Comparison of ENCODE assay signal across 9 cellular contexts in genomic region chr9:15642369-15642962, GRCh38.
DNase-seq lines count a peak whose midpoint lies in the region; ATAC-seq, FAIRE-seq and TF ChIP-seq lines count a peak whose summit lies in the region.
"Had no signal": no experiment of that assay in that cellular context is flagged by ENCODE, and none has a peak within 500 bp of the region (broad histone marks: within the 10 kb centered on the region; RNA-seq: fewer than 3 reads in every experiment).

No MANE protein-coding gene starts in this region.

- FAIRE-seq in GM18507 (lab: Jason Lieb, UNC), result peak; percentile 78

- H3K9me3 Mint-ChIP-seq in activated CD4-positive, alpha-beta T cell treated with anti-CD3 and anti-CD28 coated beads for 36 hours (ENCODE audit: low read depth), result no peaks in the 10 kb centered on the region

- H3K4me3 ChIP-seq in AG04450 (ENCODE audit: low read depth, low read length) (no peak overlapping the region), left lung (no peak overlapping the region)

- CTCF ChIA-PET in AG04450 (lab: Charles Lee), result interaction anchor here (1.0 to 1.7 kb wide), 3 partner anchors 10 to 36 kb away, joined by 4 to 5 read pairs (median 4); no protein-coding TSS in a partner anchor
- CTCF ChIA-PET in activated CD4-positive, alpha-beta T cell treated with anti-CD3 and anti-CD28 coated beads for 36 hours (lab: Charles Lee), result interaction anchor here (0.7 to 1.9 kb wide), 2 partner anchors 35 to 1283 kb away, joined by 3 to 6 read pairs; no protein-coding TSS in a partner anchor

- H3K27me3 ChIP-seq in AG04450 (ENCODE audit: control insufficient read depth, insufficient read depth, low read length) (no peaks in the 10 kb centered on the region), left lung (no peaks in the 10 kb centered on the region)

- H3K9me3 ChIP-seq in AG04450 (ENCODE audit: control insufficient read depth, insufficient read depth, low read length) (peaks cover 5% of the 10 kb centered on the region; the same call in 1 of the 2 replicates), left lung (no peaks in the 10 kb centered on the region)

- DNase-seq in AG04450 (ENCODE audit: low read depth, low spot score) (peak; percentile 13), GM18507 (ENCODE audit: extremely low spot score, insufficient read length, low read depth) (peak; percentile 14), NCI-H2171 (lab: John Stamatoyannopoulos, UW) (peak; percentile 44), astrocyte of the hippocampus (ENCODE audit: low read depth, low spot score) (peak; percentile 55), left lung (no peak)
- DNase-seq in activated CD4-positive, alpha-beta T cell treated with anti-CD3 and anti-CD28 coated beads for 36 hours, result no peak

- no peaks in the 10 kb centered on the region for H3K36me3 Mint-ChIP-seq in activated CD4-positive, alpha-beta T cell treated with anti-CD3 and anti-CD28 coated beads for 36 hours (ENCODE audit: low read depth)

- no peaks in the 10 kb centered on the region for H3K36me3 ChIP-seq in left lung

- peaks cover 3% of the 10 kb centered on the region for H3K27me3 Mint-ChIP-seq in activated CD4-positive, alpha-beta T cell treated with anti-CD3 and anti-CD28 coated beads for 36 hours
- H3K27me3 Mint-ChIP-seq: dendritic cell treated with granulocyte-macrophage colony-stimulating factor and Interleukin-4, amounts not matched to agents 40 ng/mL and 50 ng/mL, for 4 days had no signal

- intact Hi-C loops in left lung (cut with DNase I), result no loop called here
- intact Hi-C loops in activated CD4-positive, alpha-beta T cell treated with anti-CD3 and anti-CD28 coated beads for 36 hours (cut with DNase I, micrococcal nuclease), result loop anchor here in 1 of 2 experiments (10.0 kb wide), 1 partner anchor 538 kb away; no protein-coding TSS in a partner anchor

- peak; percentile 62 for TF ChIP-seq CTCF in AG04450 (IDR thresholded peaks at IDR 0.05; ENCODE audit: low read depth, low read length)
- TF ChIP-seq CTCF in left lung (IDR thresholded peaks at IDR 0.05), result peak in 1 of 2 donors; percentile 59

- H3K4me3 Mint-ChIP-seq in activated CD4-positive, alpha-beta T cell treated with anti-CD3 and anti-CD28 coated beads for 36 hours, result no peak overlapping the region
- H3K4me3 Mint-ChIP-seq: dendritic cell treated with granulocyte-macrophage colony-stimulating factor and Interleukin-4, amounts not matched to agents 40 ng/mL and 50 ng/mL, for 4 days had no signal

- ATAC-seq in left lung, result peak; percentile 58
- ATAC-seq in activated CD4-positive, alpha-beta T cell treated with anti-CD3 and anti-CD28 coated beads for 36 hours, result no peak
- ATAC-seq in HG03442 (IDR thresholded peaks at IDR 0.05; ENCODE audit: unreplicated experiment), result no peak
- ATAC-seq in GM21390 (IDR thresholded peaks at IDR 0.05; ENCODE audit: unreplicated experiment), result no peak

- no peaks in the 10 kb centered on the region for H3K4me1 ChIP-seq in left lung

- POLR2A ChIA-PET in AG04450 (lab: Yijun Ruan, JAX), result no interaction called here
- POLR2A ChIA-PET in activated CD4-positive, alpha-beta T cell treated with anti-CD3 and anti-CD28 coated beads for 36 hours (lab: Charles Lee), result no interaction called here

- no peak overlapping the region for H3K27ac Mint-ChIP-seq in activated CD4-positive, alpha-beta T cell treated with anti-CD3 and anti-CD28 coated beads for 36 hours
- H3K27ac Mint-ChIP-seq: dendritic cell treated with granulocyte-macrophage colony-stimulating factor and Interleukin-4, amounts not matched to agents 40 ng/mL and 50 ng/mL, for 4 days had no signal

- no peak overlapping the region for H3K27ac ChIP-seq in AG04450 (ENCODE audit: low read depth, low read length)
- H3K27ac ChIP-seq in left lung, result no peak overlapping the region

- no peaks in the 10 kb centered on the region for H3K4me1 Mint-ChIP-seq in activated CD4-positive, alpha-beta T cell treated with anti-CD3 and anti-CD28 coated beads for 36 hours

Comparison
In these comparisons a context has a peak if more than half of its experiments do, and no peak if none do; other contexts are left out.
1. DNase-seq: peak in AG04450 (single experiment), GM18507 (single experiment), NCI-H2171 (single experiment) and astrocyte of the hippocampus (single experiment); none in left lung (0 of 2) and activated CD4-positive, alpha-beta T cell treated with anti-CD3 and anti-CD28 coated beads for 36 hours (single experiment).